In genomic region chr1:8570435-8570834, GRCh38 we compare ENCODE assay signal across 21 cellular contexts.
DNase-seq lines count a peak whose midpoint lies in the region; ATAC-seq and TF ChIP-seq lines count a peak whose summit lies in the region.
"Had no signal": no experiment of that assay in that cellular context is flagged by ENCODE, and none has a peak within 500 bp of the region (broad histone marks: within the 10 kb centered on the region; RNA-seq: fewer than 3 reads in every experiment).

No MANE protein-coding gene starts in this region.

- DNase-seq in NCI-H146 (lab: John Stamatoyannopoulos, UW) (peak; percentile 34), NCI-H146 treated with DMSO at 0.1 percent for 48 hours (lab: John Stamatoyannopoulos, UW; ENCODE audit: unreplicated experiment) (no peak), dermis blood vessel endothelial cell (peak; percentile 15), type B pancreatic cell (ENCODE audit: extremely low spot score, unreplicated experiment) (no peak), posterior vena cava (ENCODE audit: low spot score) (no peak), cerebellar cortex (ENCODE audit: low spot score) (no peak), left lobe of liver (ENCODE audit: low spot score) (no peak)
- DNase-seq: activated CD4-positive, alpha-beta T cell treated with anti-CD3 and anti-CD28 coated beads for 36 hours; activated CD8-positive, alpha-beta memory T cell treated with anti-CD3 and anti-CD28 coated beads for 24 hours; activated naive CD4-positive, alpha-beta T cell treated with Interleukin-2 at 50 U/mL for 16 hours; activated T-cell treated with anti-CD3 and anti-CD28 coated beads, Interleukin-2, amount 50 U/mL, for 48 hours; anterior cingulate cortex; effector CD8-positive, alpha-beta T cell; esophagus squamous epithelium; GDM1; H9; naive thymus-derived CD8-positive, alpha-beta T cell; NCI-H69; pancreas had no signal

- intact Hi-C loops in posterior vena cava (cut with DNase I) = no loop called here

- H3K27me3 Mint-ChIP-seq in nephron (ENCODE audit: low read depth) (no peaks in the 10 kb centered on the region), type B pancreatic cell (no peaks in the 10 kb centered on the region)
- H3K27me3 Mint-ChIP-seq: activated CD4-positive, alpha-beta T cell treated with anti-CD3 and anti-CD28 coated beads for 36 hours; central memory CD8-positive, alpha-beta T cell; naive thymus-derived CD8-positive, alpha-beta T cell had no signal

- peak overlapping the region; percentile 55 to 96 (median 95) for H3K27ac Mint-ChIP-seq in nephron
- peak overlapping the region; percentile 72 for H3K27ac Mint-ChIP-seq in type B pancreatic cell
- H3K27ac Mint-ChIP-seq: activated CD4-positive, alpha-beta T cell treated with anti-CD3 and anti-CD28 coated beads for 36 hours; H9; naive thymus-derived CD8-positive, alpha-beta T cell had no signal

- no peak for ATAC-seq in left lobe of liver
- ATAC-seq: activated CD4-positive, alpha-beta T cell treated with anti-CD3 and anti-CD28 coated beads for 36 hours; naive thymus-derived CD8-positive, alpha-beta T cell had no signal

- TF ChIP-seq CTCF in nephron (IDR thresholded peaks at IDR 0.05; ENCODE audit: unreplicated experiment in 3 of 3) = no peak
- no peak for TF ChIP-seq CTCF in type B pancreatic cell (conservative IDR thresholded peaks at IDR 0.05)

- no peak overlapping the region for H3K4me3 Mint-ChIP-seq in nephron
- H3K4me3 Mint-ChIP-seq in type B pancreatic cell = no peak overlapping the region
- H3K4me3 Mint-ChIP-seq: activated CD4-positive, alpha-beta T cell treated with anti-CD3 and anti-CD28 coated beads for 36 hours; central memory CD8-positive, alpha-beta T cell; H9; naive thymus-derived CD8-positive, alpha-beta T cell had no signal

- no peaks in the 10 kb centered on the region for H3K9me3 Mint-ChIP-seq in nephron
- H3K9me3 Mint-ChIP-seq in type B pancreatic cell = no peaks in the 10 kb centered on the region
- H3K9me3 Mint-ChIP-seq: central memory CD8-positive, alpha-beta T cell; H9; naive thymus-derived CD8-positive, alpha-beta T cell had no signal

- H3K36me3 Mint-ChIP-seq in nephron (ENCODE audit: low read depth) (no peaks in the 10 kb centered on the region), type B pancreatic cell (no peaks in the 10 kb centered on the region)
- H3K36me3 Mint-ChIP-seq: naive thymus-derived CD8-positive, alpha-beta T cell had no signal

- peaks cover 19% of the 10 kb centered on the region for H3K4me1 Mint-ChIP-seq in nephron
- peaks cover 37% of the 10 kb centered on the region for H3K4me1 Mint-ChIP-seq in type B pancreatic cell (ENCODE audit: unreplicated experiment)
- H3K4me1 Mint-ChIP-seq: central memory CD8-positive, alpha-beta T cell had no signal

Comparison
In these comparisons a context has a peak if more than half of its experiments do, and no peak if none do; other contexts are left out.
1. DNase-seq: peak in NCI-H146 (single experiment) and dermis blood vessel endothelial cell (single experiment); none in NCI-H146 treated with DMSO at 0.1 percent for 48 hours (single experiment), type B pancreatic cell (single experiment), posterior vena cava (single experiment), cerebellar cortex (single experiment) and left lobe of liver (single experiment).